In genomic region chr6:38933426-38933825, GRCh38 we compare ENCODE assay signal across 8 cellular contexts.
DNase-seq lines count a peak whose midpoint lies in the region; ATAC-seq, FAIRE-seq and TF ChIP-seq lines count a peak whose summit lies in the region.

No MANE protein-coding gene starts in this region.

- no peaks in the 10 kb centered on the region for H3K9me3 ChIP-seq in vagina

- no peak for TF ChIP-seq POLR2A in vagina (IDR thresholded peaks at IDR 0.05)

- no peak overlapping the region for H3K27ac ChIP-seq in vagina

- intact Hi-C loops in vagina (cut with DNase I): no loop called here

- ATAC-seq in SK-N-SH treated with all-trans-retinoic acid at 6 μM for 48 hours (peak; percentile 56), GM19023 (IDR thresholded peaks at IDR 0.05; ENCODE audit: unreplicated experiment) (no peak), HG03442 (IDR thresholded peaks at IDR 0.05; ENCODE audit: unreplicated experiment) (no peak)

- H3K36me3 ChIP-seq in vagina: no peaks in the 10 kb centered on the region

- FAIRE-seq in islet of Langerhans (lab: Jason Lieb, UNC): peak; percentile 55

- TF ChIP-seq CTCF in vagina (IDR thresholded peaks at IDR 0.05): no peak

- DNase-seq in D341Med (ENCODE audit: low spot score) (peak; percentile 44), vagina (ENCODE audit: extremely low spot score in 2 of 2) (no peak), islet precursor cell (no peak)
- peak; percentile 2 for DNase-seq in Jurkat, Clone E6-1 (ENCODE audit: low read depth, low spot score)

- no peaks in the 10 kb centered on the region for H3K27me3 ChIP-seq in vagina

- no peak overlapping the region for H3K4me3 ChIP-seq in Jurkat, Clone E6-1 (ENCODE audit: low read length)
- H3K4me3 ChIP-seq in vagina: no peak overlapping the region

- no peaks in the 10 kb centered on the region for H3K4me1 ChIP-seq in vagina

TF ChIP-seq in SK-N-SH treated with all-trans-retinoic acid at 6 μM for 48 hours, 23 proteins besides CTCF, POLR2A, EP300 and RAD21:
- no peak for TF ChIP-seq TOX (CRISPR knock-in tag; IDR thresholded peaks at IDR 0.05; ENCODE audit: borderline replicate concordance)
- TF ChIP-seq ZFP30 (CRISPR knock-in tag; IDR thresholded peaks at IDR 0.05): no peak
- no peak for TF ChIP-seq PATZ1 (CRISPR knock-in tag; IDR thresholded peaks at IDR 0.05; ENCODE audit: borderline replicate concordance)
- TF ChIP-seq ZNF565 (CRISPR knock-in tag; conservative IDR thresholded peaks at IDR 0.05; ENCODE audit: low read depth): no peak
- no peak for TF ChIP-seq ZFP3 (CRISPR knock-in tag; IDR thresholded peaks at IDR 0.05)
- no peak for TF ChIP-seq CSDC2 (CRISPR knock-in tag; IDR thresholded peaks at IDR 0.05)
- TF ChIP-seq ZC3H10 (CRISPR knock-in tag; IDR thresholded peaks at IDR 0.05): no peak
- TF ChIP-seq TSHZ2 (CRISPR knock-in tag; IDR thresholded peaks at IDR 0.05): no peak
- TF ChIP-seq OSR1 (CRISPR knock-in tag; IDR thresholded peaks at IDR 0.05): no peak
- TF ChIP-seq SNAI2 (CRISPR knock-in tag; IDR thresholded peaks at IDR 0.05): no peak
- TF ChIP-seq POU6F1 (CRISPR knock-in tag; IDR thresholded peaks at IDR 0.05; ENCODE audit: borderline replicate concordance, low read depth): no peak
- no peak for TF ChIP-seq ZNF8 (CRISPR knock-in tag; IDR thresholded peaks at IDR 0.05)
- no peak for TF ChIP-seq ARNTL (CRISPR knock-in tag; IDR thresholded peaks at IDR 0.05; ENCODE audit: borderline replicate concordance, low read depth)
- TF ChIP-seq BACH2 (CRISPR knock-in tag; IDR thresholded peaks at IDR 0.05; ENCODE audit: borderline replicate concordance): no peak

Comparison
In these comparisons a context has a peak if more than half of its experiments do, and no peak if none do; other contexts are left out.
1. DNase-seq: peak in D341Med (single experiment) and Jurkat, Clone E6-1 (single experiment); none in vagina (0 of 2) and islet precursor cell (single experiment).